1 cellular context compared by ENCODE assay signal in genomic region chr2:216618785-216619184, GRCh38.
TF ChIP-seq lines count a peak whose summit lies in the region.

No MANE protein-coding gene starts in this region.

TF ChIP-seq in HepG2, 621 proteins besides CTCF, POLR2A, EP300 and RAD21 (continued from another document):
- TF ChIP-seq GTF3A (CRISPR knock-in tag; conservative IDR thresholded peaks at IDR 0.05) = no peak
- TF ChIP-seq ATAD3A (CRISPR knock-in tag; IDR thresholded peaks at IDR 0.05) = no peak
